In genomic region chr17:28810437-28810836, GRCh38 we compare ENCODE assay signal across 1 cellular context.
TF ChIP-seq lines count a peak whose summit lies in the region.

No MANE protein-coding gene starts in this region.

TF ChIP-seq in GM23338, 12 proteins besides CTCF, POLR2A, EP300 and RAD21 (continued from another document):
- TF ChIP-seq ZNF462 (CRISPR knock-in tag; IDR thresholded peaks at IDR 0.05) (no peak), NANOG (IDR thresholded peaks at IDR 0.05; ENCODE audit: borderline replicate concordance) (no peak), POLR2AphosphoS5 (IDR thresholded peaks at IDR 0.05; ENCODE audit: low read depth) (no peak), ZNF331 (CRISPR knock-in tag; IDR thresholded peaks at IDR 0.05; ENCODE audit: low read depth) (no peak), CREB1 (CRISPR knock-in tag; IDR thresholded peaks at IDR 0.05; ENCODE audit: low read depth) (no peak), STAT1 (IDR thresholded peaks at IDR 0.05; ENCODE audit: unreplicated experiment) (no peak), ETS1 (IDR thresholded peaks at IDR 0.05) (no peak)
